29 cellular contexts compared by ENCODE assay signal in genomic region chr5:99808657-99809230, GRCh38.
"Had no signal": no experiment of that assay in that cellular context is flagged by ENCODE, and none has a peak within 500 bp of the region (broad histone marks: within the 10 kb centered on the region; RNA-seq: fewer than 3 reads in every experiment).

No MANE protein-coding gene starts in this region.

- H2AFZ ChIP-seq: hepatocyte had no signal

- ATAC-seq: effector memory CD8-positive, alpha-beta T cell; esophagus mucosa; foreskin keratinocyte; gastrocnemius medialis; gastroesophageal sphincter; heart left ventricle; heart right ventricle had no signal

- H3K4me3 ChIP-seq: coronary artery, dorsolateral prefrontal cortex, esophagus muscularis mucosa, esophagus squamous epithelium, gastrocnemius medialis, gastroesophageal sphincter, heart left ventricle, heart right ventricle, hepatocyte had no signal

- DNase-seq: cortex of kidney; dermis blood vessel endothelial cell; dorsolateral prefrontal cortex; effector CD4-positive, alpha-beta T cell; effector CD8-positive, alpha-beta T cell; effector memory CD4-positive, alpha-beta T cell; effector memory CD8-positive, alpha-beta T cell; endodermal cell; erythroblast; esophagus squamous epithelium; foreskin fibroblast; foreskin keratinocyte; foreskin melanocyte; gastrocnemius medialis; glutamatergic neuron; head of caudate nucleus; heart left ventricle; heart right ventricle; hippocampal formation had no signal

- H3K4me3 Mint-ChIP-seq: dendritic cell treated with granulocyte-macrophage colony-stimulating factor and Interleukin-4, amounts not matched to agents 40 ng/mL and 50 ng/mL, for 4 days; effector memory CD8-positive, alpha-beta T cell; endodermal cell had no signal

- H3K27me3 Mint-ChIP-seq: dendritic cell treated with granulocyte-macrophage colony-stimulating factor and Interleukin-4, amounts not matched to agents 40 ng/mL and 50 ng/mL, for 4 days; effector memory CD8-positive, alpha-beta T cell had no signal

- H3K27ac ChIP-seq: coronary artery, dorsolateral prefrontal cortex, epithelial cell of prostate, esophagus muscularis mucosa, esophagus squamous epithelium, foreskin keratinocyte, gastrocnemius medialis, gastroesophageal sphincter, heart left ventricle, heart right ventricle, hepatocyte had no signal

- H3K4me2 ChIP-seq: hepatocyte had no signal

- H3K9me3 Mint-ChIP-seq: dendritic cell treated with granulocyte-macrophage colony-stimulating factor and Interleukin-4, amounts not matched to agents 40 ng/mL and 50 ng/mL, for 4 days; endodermal cell had no signal

- H3K9me3 ChIP-seq: esophagus muscularis mucosa, esophagus squamous epithelium, gastrocnemius medialis, gastroesophageal sphincter, heart left ventricle had no signal

- H3K36me3 ChIP-seq: esophagus muscularis mucosa, esophagus squamous epithelium, gastrocnemius medialis, gastroesophageal sphincter, heart left ventricle, heart right ventricle had no signal

- H3K4me1 ChIP-seq: esophagus muscularis mucosa, esophagus squamous epithelium, foreskin keratinocyte, gastrocnemius medialis, gastroesophageal sphincter, heart left ventricle, heart right ventricle had no signal

- H3K27me3 ChIP-seq: dorsolateral prefrontal cortex, esophagus muscularis mucosa, esophagus squamous epithelium, foreskin keratinocyte, gastrocnemius medialis, gastroesophageal sphincter, heart left ventricle, heart right ventricle, hepatocyte had no signal

- H3K4me1 Mint-ChIP-seq: endodermal cell had no signal

- H3K27ac Mint-ChIP-seq: dendritic cell treated with granulocyte-macrophage colony-stimulating factor and Interleukin-4, amounts not matched to agents 40 ng/mL and 50 ng/mL, for 4 days; effector memory CD8-positive, alpha-beta T cell; endodermal cell had no signal

- FAIRE-seq: endometrium, endothelial cell of umbilical vein, frontal cortex had no signal

- H3K79me2 ChIP-seq: hepatocyte had no signal
